ENCODE assay signal across 1 cellular context in the genomic region with DNA sequence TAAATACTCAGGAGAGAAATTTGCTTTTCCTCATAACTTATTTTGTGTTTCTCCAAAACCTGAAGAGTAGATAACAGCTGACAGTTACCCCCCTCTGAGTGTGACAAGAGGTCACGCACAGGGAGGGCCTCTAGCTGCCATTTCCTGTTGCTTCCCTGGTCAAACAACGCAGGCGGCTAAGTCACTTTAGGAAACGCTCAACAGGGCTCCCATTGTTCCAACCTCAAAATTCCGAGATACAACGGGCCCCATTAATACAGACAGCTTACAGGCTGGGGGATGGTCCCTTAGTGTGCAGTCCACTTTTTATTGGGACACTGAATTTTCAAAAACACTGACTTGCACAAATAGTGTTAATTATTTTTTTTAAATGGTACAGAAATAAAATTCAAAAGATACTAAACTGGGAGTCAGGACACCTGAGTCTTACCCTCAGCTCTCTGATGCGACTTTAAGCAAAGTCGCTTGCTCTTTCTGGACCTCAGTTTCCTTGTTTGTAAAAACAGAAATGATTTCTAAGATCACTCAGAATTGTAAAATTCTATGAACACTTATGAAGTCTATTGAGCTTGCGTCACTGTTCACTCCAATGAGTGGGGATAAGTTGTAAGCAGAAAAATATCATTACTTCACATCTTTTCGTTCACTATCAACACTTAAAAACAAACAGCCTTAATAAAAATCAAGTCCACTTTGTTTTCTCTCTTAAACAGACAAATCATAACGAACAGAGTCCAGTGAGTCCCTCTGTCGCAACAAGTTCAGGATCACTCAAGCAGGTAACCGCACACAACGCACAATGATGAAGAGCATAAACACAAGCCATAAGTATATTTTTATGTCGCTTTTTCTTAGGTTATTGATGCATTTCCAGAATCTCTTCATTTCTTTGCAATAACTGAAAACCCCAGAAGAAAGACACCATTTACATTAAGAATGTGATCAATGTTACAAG.
TF ChIP-seq lines count a peak whose summit lies in the region.

No MANE protein-coding gene starts in this region.

TF ChIP-seq in HepG2, 621 proteins besides CTCF, POLR2A, EP300 and RAD21 (continued from another document and continues in another):
- TF ChIP-seq, protein P1, sequence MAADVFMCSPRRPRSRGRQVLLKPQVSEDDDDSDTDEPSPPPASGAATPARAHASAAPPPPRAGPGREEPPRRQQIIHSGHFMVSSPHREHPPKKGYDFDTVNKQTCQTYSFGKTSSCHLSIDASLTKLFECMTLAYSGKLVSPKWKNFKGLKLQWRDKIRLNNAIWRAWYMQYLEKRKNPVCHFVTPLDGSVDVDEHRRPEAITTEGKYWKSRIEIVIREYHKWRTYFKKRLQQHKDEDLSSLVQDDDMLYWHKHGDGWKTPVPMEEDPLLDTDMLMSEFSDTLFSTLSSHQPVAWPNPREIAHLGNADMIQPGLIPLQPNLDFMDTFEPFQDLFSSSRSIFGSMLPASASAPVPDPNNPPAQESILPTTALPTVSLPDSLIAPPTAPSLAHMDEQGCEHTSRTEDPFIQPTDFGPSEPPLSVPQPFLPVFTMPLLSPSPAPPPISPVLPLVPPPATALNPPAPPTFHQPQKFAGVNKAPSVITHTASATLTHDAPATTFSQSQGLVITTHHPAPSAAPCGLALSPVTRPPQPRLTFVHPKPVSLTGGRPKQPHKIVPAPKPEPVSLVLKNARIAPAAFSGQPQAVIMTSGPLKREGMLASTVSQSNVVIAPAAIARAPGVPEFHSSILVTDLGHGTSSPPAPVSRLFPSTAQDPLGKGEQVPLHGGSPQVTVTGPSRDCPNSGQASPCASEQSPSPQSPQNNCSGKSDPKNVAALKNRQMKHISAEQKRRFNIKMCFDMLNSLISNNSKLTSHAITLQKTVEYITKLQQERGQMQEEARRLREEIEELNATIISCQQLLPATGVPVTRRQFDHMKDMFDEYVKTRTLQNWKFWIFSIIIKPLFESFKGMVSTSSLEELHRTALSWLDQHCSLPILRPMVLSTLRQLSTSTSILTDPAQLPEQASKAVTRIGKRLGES (CRISPR knock-in tag; IDR thresholded peaks at IDR 0.05; ENCODE audit: borderline replicate concordance), result no peak
- TF ChIP-seq HOXA9 (CRISPR knock-in tag; IDR thresholded peaks at IDR 0.05; ENCODE audit: borderline replicate concordance) (no peak), FIP1L1 (IDR thresholded peaks at IDR 0.05; ENCODE audit: borderline replicate concordance, insufficient read depth, low read depth, low read length) (no peak), NKX3-1 (CRISPR knock-in tag; IDR thresholded peaks at IDR 0.05) (0 out of 2 replicates have a peak, but pooled peaks have one; percentile 22), DNMT1 (CRISPR knock-in tag; IDR thresholded peaks at IDR 0.05) (no peak), ZKSCAN5 (CRISPR knock-in tag; IDR thresholded peaks at IDR 0.05) (no peak), PAX8 (CRISPR knock-in tag; IDR thresholded peaks at IDR 0.05; ENCODE audit: borderline replicate concordance) (no peak), ZSCAN30 (CRISPR knock-in tag; IDR thresholded peaks at IDR 0.05) (no peak), TOPORS (CRISPR knock-in tag; IDR thresholded peaks at IDR 0.05) (no peak), CENPX (CRISPR knock-in tag; IDR thresholded peaks at IDR 0.05) (no peak), MYC (CRISPR knock-in tag; IDR thresholded peaks at IDR 0.05; ENCODE audit: borderline replicate concordance) (peak; percentile 22; the same call in 1 of the 2 replicates), IRX3 (CRISPR knock-in tag; IDR thresholded peaks at IDR 0.05; ENCODE audit: borderline replicate concordance, low read depth) (no peak), PHB2 (IDR thresholded peaks at IDR 0.05; ENCODE audit: partially characterized antibody) (no peak), PAWR (CRISPR knock-in tag; IDR thresholded peaks at IDR 0.05; ENCODE audit: borderline replicate concordance) (no peak), SIN3A (IDR thresholded peaks at IDR 0.05; ENCODE audit: borderline replicate concordance, low read depth, low read length) (no peak), ZNF207 (IDR thresholded peaks at IDR 0.05; ENCODE audit: borderline replicate concordance) (no peak), NR2F1 (CRISPR knock-in tag; IDR thresholded peaks at IDR 0.05) (peak; percentile 56 to 80; a peak in 3 of 4 replicates), ZNF550 (CRISPR knock-in tag; IDR thresholded peaks at IDR 0.05; ENCODE audit: borderline replicate concordance) (no peak), TRIM24 (CRISPR knock-in tag; IDR thresholded peaks at IDR 0.05) (no peak), HMGA1 (CRISPR knock-in tag; conservative IDR thresholded peaks at IDR 0.05) (no peak), ZNF501 (CRISPR knock-in tag; IDR thresholded peaks at IDR 0.05) (no peak), ELF1 (CRISPR knock-in tag; IDR thresholded peaks at IDR 0.05) (peak; percentile 79), MTF1 (CRISPR knock-in tag; IDR thresholded peaks at IDR 0.05) (no peak), ARNTL (CRISPR knock-in tag; IDR thresholded peaks at IDR 0.05) (peak; percentile 76; the same call in 1 of the 2 replicates), TAF1 (CRISPR knock-in tag; IDR thresholded peaks at IDR 0.05) (no peak), ZFYVE20 (CRISPR knock-in tag; IDR thresholded peaks at IDR 0.05; ENCODE audit: borderline replicate concordance, low read depth) (no peak), HNRNPK (IDR thresholded peaks at IDR 0.05; ENCODE audit: low read depth, low read length, poor library complexity, severe bottlenecking) (no peak), ELF4 (CRISPR knock-in tag; IDR thresholded peaks at IDR 0.05; ENCODE audit: borderline replicate concordance) (no peak), ZNF678 (CRISPR knock-in tag; IDR thresholded peaks at IDR 0.05) (no peak), NFYC (CRISPR knock-in tag; IDR thresholded peaks at IDR 0.05) (no peak), ZFP36L2 (CRISPR knock-in tag; IDR thresholded peaks at IDR 0.05) (no peak)
- TF ChIP-seq, protein P2, sequence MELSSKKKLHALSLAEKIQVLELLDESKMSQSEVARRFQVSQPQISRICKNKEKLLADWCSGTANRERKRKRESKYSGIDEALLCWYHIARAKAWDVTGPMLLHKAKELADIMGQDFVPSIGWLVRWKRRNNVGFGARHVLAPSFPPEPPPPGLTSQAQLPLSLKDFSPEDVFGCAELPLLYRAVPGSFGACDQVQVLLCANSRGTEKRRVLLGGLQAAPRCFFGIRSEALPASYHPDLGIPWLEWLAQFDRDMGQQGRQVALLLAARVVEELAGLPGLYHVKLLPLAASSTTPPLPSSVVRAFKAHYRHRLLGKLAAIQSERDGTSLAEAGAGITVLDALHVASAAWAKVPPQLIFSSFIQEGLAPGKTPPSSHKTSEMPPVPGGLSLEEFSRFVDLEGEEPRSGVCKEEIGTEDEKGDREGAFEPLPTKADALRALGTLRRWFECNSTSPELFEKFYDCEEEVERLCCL (CRISPR knock-in tag; IDR thresholded peaks at IDR 0.05; ENCODE audit: borderline replicate concordance), result no peak
- TF ChIP-seq, protein P3, sequence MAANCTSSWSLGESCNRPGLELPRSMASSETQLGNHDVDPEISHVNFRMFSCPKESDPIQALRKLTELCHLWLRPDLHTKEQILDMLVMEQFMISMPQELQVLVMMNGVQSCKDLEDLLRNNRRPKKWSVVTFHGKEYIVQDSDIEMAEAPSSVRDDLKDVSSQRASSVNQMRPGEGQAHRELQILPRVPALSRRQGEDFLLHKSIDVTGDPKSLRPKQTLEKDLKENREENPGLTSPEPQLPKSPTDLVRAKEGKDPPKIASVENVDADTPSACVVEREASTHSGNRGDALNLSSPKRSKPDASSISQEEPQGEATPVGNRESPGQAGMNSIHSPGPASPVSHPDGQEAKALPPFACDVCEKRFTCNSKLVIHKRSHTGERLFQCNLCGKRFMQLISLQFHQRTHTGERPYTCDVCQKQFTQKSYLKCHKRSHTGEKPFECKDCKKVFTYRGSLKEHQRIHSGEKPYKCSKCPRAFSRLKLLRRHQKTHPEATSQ (CRISPR knock-in tag; IDR thresholded peaks at IDR 0.05; ENCODE audit: borderline replicate concordance), result no peak
- TF ChIP-seq, protein P4, sequence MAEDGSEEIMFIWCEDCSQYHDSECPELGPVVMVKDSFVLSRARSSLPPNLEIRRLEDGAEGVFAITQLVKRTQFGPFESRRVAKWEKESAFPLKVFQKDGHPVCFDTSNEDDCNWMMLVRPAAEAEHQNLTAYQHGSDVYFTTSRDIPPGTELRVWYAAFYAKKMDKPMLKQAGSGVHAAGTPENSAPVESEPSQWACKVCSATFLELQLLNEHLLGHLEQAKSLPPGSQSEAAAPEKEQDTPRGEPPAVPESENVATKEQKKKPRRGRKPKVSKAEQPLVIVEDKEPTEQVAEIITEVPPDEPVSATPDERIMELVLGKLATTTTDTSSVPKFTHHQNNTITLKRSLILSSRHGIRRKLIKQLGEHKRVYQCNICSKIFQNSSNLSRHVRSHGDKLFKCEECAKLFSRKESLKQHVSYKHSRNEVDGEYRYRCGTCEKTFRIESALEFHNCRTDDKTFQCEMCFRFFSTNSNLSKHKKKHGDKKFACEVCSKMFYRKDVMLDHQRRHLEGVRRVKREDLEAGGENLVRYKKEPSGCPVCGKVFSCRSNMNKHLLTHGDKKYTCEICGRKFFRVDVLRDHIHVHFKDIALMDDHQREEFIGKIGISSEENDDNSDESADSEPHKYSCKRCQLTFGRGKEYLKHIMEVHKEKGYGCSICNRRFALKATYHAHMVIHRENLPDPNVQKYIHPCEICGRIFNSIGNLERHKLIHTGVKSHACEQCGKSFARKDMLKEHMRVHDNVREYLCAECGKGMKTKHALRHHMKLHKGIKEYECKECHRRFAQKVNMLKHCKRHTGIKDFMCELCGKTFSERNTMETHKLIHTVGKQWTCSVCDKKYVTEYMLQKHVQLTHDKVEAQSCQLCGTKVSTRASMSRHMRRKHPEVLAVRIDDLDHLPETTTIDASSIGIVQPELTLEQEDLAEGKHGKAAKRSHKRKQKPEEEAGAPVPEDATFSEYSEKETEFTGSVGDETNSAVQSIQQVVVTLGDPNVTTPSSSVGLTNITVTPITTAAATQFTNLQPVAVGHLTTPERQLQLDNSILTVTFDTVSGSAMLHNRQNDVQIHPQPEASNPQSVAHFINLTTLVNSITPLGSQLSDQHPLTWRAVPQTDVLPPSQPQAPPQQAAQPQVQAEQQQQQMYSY (CRISPR knock-in tag; IDR thresholded peaks at IDR 0.05), result no peak
- TF ChIP-seq, protein P5, sequence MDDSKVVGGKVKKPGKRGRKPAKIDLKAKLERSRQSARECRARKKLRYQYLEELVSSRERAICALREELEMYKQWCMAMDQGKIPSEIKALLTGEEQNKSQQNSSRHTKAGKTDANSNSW (CRISPR knock-in tag; IDR thresholded peaks at IDR 0.05; ENCODE audit: borderline replicate concordance), result no peak
- TF ChIP-seq, protein P6, sequence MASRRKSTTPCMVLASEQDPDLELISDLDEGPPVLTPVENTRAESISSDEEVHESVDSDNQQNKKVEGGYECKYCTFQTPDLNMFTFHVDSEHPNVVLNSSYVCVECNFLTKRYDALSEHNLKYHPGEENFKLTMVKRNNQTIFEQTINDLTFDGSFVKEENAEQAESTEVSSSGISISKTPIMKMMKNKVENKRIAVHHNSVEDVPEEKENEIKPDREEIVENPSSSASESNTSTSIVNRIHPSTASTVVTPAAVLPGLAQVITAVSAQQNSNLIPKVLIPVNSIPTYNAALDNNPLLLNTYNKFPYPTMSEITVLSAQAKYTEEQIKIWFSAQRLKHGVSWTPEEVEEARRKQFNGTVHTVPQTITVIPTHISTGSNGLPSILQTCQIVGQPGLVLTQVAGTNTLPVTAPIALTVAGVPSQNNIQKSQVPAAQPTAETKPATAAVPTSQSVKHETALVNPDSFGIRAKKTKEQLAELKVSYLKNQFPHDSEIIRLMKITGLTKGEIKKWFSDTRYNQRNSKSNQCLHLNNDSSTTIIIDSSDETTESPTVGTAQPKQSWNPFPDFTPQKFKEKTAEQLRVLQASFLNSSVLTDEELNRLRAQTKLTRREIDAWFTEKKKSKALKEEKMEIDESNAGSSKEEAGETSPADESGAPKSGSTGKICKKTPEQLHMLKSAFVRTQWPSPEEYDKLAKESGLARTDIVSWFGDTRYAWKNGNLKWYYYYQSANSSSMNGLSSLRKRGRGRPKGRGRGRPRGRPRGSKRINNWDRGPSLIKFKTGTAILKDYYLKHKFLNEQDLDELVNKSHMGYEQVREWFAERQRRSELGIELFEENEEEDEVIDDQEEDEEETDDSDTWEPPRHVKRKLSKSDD (CRISPR knock-in tag; IDR thresholded peaks at IDR 0.05; ENCODE audit: low read depth), result 0 out of 2 replicates have a peak, but pooled peaks have one; percentile 55
- TF ChIP-seq, protein P7, sequence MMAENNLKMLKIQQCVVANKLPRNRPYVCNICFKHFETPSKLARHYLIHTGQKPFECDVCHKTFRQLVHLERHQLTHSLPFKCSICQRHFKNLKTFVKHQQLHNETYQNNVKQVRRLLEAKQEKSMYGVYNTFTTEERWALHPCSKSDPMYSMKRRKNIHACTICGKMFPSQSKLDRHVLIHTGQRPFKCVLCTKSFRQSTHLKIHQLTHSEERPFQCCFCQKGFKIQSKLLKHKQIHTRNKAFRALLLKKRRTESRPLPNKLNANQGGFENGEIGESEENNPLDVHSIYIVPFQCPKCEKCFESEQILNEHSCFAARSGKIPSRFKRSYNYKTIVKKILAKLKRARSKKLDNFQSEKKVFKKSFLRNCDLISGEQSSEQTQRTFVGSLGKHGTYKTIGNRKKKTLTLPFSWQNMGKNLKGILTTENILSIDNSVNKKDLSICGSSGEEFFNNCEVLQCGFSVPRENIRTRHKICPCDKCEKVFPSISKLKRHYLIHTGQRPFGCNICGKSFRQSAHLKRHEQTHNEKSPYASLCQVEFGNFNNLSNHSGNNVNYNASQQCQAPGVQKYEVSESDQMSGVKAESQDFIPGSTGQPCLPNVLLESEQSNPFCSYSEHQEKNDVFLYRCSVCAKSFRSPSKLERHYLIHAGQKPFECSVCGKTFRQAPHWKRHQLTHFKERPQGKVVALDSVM (CRISPR knock-in tag; IDR thresholded peaks at IDR 0.05), result no peak
- TF ChIP-seq, protein P8, sequence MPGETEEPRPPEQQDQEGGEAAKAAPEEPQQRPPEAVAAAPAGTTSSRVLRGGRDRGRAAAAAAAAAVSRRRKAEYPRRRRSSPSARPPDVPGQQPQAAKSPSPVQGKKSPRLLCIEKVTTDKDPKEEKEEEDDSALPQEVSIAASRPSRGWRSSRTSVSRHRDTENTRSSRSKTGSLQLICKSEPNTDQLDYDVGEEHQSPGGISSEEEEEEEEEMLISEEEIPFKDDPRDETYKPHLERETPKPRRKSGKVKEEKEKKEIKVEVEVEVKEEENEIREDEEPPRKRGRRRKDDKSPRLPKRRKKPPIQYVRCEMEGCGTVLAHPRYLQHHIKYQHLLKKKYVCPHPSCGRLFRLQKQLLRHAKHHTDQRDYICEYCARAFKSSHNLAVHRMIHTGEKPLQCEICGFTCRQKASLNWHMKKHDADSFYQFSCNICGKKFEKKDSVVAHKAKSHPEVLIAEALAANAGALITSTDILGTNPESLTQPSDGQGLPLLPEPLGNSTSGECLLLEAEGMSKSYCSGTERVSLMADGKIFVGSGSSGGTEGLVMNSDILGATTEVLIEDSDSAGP (CRISPR knock-in tag; IDR thresholded peaks at IDR 0.05; ENCODE audit: borderline replicate concordance), result no peak
- TF ChIP-seq, protein P9, sequence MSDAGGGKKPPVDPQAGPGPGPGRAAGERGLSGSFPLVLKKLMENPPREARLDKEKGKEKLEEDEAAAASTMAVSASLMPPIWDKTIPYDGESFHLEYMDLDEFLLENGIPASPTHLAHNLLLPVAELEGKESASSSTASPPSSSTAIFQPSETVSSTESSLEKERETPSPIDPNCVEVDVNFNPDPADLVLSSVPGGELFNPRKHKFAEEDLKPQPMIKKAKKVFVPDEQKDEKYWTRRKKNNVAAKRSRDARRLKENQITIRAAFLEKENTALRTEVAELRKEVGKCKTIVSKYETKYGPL (CRISPR knock-in tag; IDR thresholded peaks at IDR 0.05), result no peak
